18 cellular contexts compared by ENCODE assay signal in the genomic region with DNA sequence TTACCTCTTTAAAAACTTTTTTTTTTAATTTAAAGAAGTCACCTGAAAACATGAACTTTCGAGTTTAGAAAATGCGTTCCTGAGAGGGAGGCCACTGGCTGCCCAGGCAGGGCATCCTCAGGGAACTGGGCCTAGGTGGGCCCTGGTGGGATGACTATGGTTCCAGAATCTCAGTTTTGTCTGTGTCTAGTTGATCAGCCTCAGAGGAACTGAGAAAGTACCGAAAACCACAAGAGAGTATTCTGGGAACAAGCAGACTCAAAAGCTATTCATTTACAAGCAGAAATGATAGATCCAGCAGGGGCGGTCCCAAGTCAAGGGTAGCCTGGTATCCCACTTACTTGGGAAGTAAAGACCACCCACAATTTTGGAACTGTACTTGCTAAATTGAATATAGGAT. TPM values are rescaled to one million over a fixed set of nuclear protein-coding genes. Genes with fewer than 3 reads are reported as not detected.
A peak's percentile ranks its signal among the peaks of the same experiment; 100 is the strongest.
DNase-seq lines count a peak whose midpoint lies in the region; ATAC-seq and TF ChIP-seq lines count a peak whose summit lies in the region.
"Had no signal": no experiment of that assay in that cellular context is flagged by ENCODE, and none has a peak within 500 bp of the region (broad histone marks: within the 10 kb centered on the region; RNA-seq: fewer than 3 reads in every experiment).

No MANE protein-coding gene starts in this region.

- H3K9me3 ChIP-seq in ovary, result no peaks in the 10 kb centered on the region
- H3K9me3 ChIP-seq: right atrium auricular region, upper lobe of left lung had no signal

- ATAC-seq in GM19328 (IDR thresholded peaks at IDR 0.05; ENCODE audit: unreplicated experiment), result peak; percentile 73
- ATAC-seq in HG02763 (IDR thresholded peaks at IDR 0.05; ENCODE audit: unreplicated experiment), result peak; percentile 94
- ATAC-seq in GM19467 (IDR thresholded peaks at IDR 0.05; ENCODE audit: unreplicated experiment), result no peak
- ATAC-seq: Right ventricle myocardium inferior had no signal

- intact Hi-C loops in Calu3 (cut with micrococcal nuclease; ENCODE audit: unreplicated experiment) (no loop called here), ovary (cut with DNase I) (no loop called here)

- WGBS in ovary, 3 donors, result 86 to 92% (median 88%) methylated on average over 4 of the region's 4 CpGs

- H3K27me3 Mint-ChIP-seq in Calu3 (ENCODE audit: unreplicated experiment), result no peaks in the 10 kb centered on the region

- H3K27ac ChIP-seq in ovary, result no peak overlapping the region
- H3K27ac ChIP-seq: right atrium auricular region, upper lobe of left lung had no signal

- H3K4me3 Mint-ChIP-seq in Calu3 (ENCODE audit: low read depth, unreplicated experiment), result no peak overlapping the region
- H3K4me3 Mint-ChIP-seq: CD4-positive, CD25-positive, alpha-beta regulatory T cell; endodermal cell; neural crest cell had no signal

- BruUV-seq in Calu3 (replicated peaks; lab: Mats Ljungman, UMichigan), result no TSS peak

- H3K36me3 Mint-ChIP-seq in Calu3 (ENCODE audit: insufficient read depth, unreplicated experiment), result peaks cover 94% of the 10 kb centered on the region

- peak overlapping the region; percentile 26 for H3K27ac Mint-ChIP-seq in Calu3 (ENCODE audit: unreplicated experiment)
- H3K27ac Mint-ChIP-seq: CD4-positive, CD25-positive, alpha-beta regulatory T cell; endodermal cell had no signal

- DNase-seq in Calu3 (no peak), MV-4-11 (lab: John Stamatoyannopoulos, UW) (peak; percentile 24), ovary (no peak), NCI-H1092 treated with DMSO at 0.1 percent for 48 hours (lab: John Stamatoyannopoulos, UW) (no peak)
- no peak for DNase-seq in activated CD8-positive, alpha-beta memory T cell treated with anti-CD3 and anti-CD28 coated beads for 24 hours
- DNase-seq: activated CD4-positive, alpha-beta T cell treated with anti-CD3 and anti-CD28 coated beads for 48 hours; activated T-cell treated with anti-CD3 and anti-CD28 coated beads, Interleukin-2, amount 50 U/mL, for 1 hour; CD4-positive, CD25-positive, alpha-beta regulatory T cell; central memory CD4-positive, alpha-beta T cell; endodermal cell; stimulated activated CD4-positive, alpha-beta T cell treated with anti-CD3 and anti-CD28 coated beads, Interleukin-2, amount 100 ng/mL, for 48 hours; upper lobe of left lung had no signal

- H3K9me3 Mint-ChIP-seq in Calu3 (ENCODE audit: low read depth, unreplicated experiment), result no peaks in the 10 kb centered on the region
- H3K9me3 Mint-ChIP-seq: neural crest cell had no signal

- CTCF ChIA-PET in Calu3 (lab: Charles Lee), result interaction anchor here (0.7 to 2.0 kb wide), 4 partner anchors 11 to 74 kb away, joined by 3 to 8 read pairs (median 5); partner anchors contain the start of gene WWTR1

- peaks cover 77% of the 10 kb centered on the region for H3K4me1 Mint-ChIP-seq in Calu3 (ENCODE audit: low read depth, unreplicated experiment)
- H3K4me1 Mint-ChIP-seq: CD4-positive, CD25-positive, alpha-beta regulatory T cell had no signal

- H3K4me3 ChIP-seq in ovary, result no peak overlapping the region
- H3K4me3 ChIP-seq: right atrium auricular region, upper lobe of left lung had no signal

- no peaks in the 10 kb centered on the region for H3K27me3 ChIP-seq in ovary
- H3K27me3 ChIP-seq: right atrium auricular region, upper lobe of left lung had no signal

- TF ChIP-seq EP300 in ovary (IDR thresholded peaks at IDR 0.05), result no peak

- H3K36me3 ChIP-seq in ovary, result no peaks in the 10 kb centered on the region

- no peak for TF ChIP-seq CTCF in Calu3 (IDR thresholded peaks at IDR 0.05; ENCODE audit: unreplicated experiment)
- TF ChIP-seq CTCF in ovary (IDR thresholded peaks at IDR 0.05), result no peak

- no peak for TF ChIP-seq POLR2A in ovary (IDR thresholded peaks at IDR 0.05)

- peaks cover 26% of the 10 kb centered on the region for H3K4me1 ChIP-seq in ovary (ENCODE audit: insufficient read depth)

RNA-seq across cellular contexts. Expression of gene WWTR1, which starts 10.5 kb away (rescaled TPM):
- total RNA-seq in Calu3 (2022) (202 and 269 TPM in 2 replicates), ovary (100 to 1,000 TPM in 4 of 7 donors, 10 to 100 TPM in 3; 96.0 to 160 (median 112) TPM)
- 10 to 100 TPM; 65.4 to 87.4 TPM for polyA plus RNA-seq in ovary
